In the genomic region with DNA sequence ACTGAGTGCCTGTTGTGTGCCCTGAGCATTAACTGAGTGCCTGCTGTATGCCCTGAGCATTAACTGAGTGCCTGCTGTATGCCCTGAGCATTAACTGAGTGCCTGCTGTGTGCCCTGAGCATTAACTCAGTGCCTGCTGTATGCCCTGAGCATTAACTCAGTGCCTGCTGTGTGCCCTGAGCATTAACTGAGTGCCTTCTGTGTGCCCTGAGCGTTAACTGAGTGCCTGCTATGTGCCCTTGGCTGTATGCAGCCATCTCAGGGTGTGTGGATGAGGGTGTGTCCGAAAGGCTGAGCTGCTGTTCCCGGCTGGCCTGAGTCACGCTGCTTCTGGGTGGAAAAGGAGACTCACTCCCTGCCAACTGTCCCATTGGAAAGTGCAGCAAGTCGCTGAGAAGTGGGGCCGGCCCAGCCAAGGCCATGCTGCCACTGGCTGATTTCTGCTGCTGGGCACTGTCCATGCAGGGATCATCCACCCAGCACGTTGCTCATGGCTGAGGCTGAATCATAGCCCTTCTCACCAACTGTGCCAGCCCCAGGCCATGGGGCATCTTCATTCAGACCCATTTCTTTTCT, we compare ENCODE assay signal across 13 cellular contexts.
DNase-seq lines count a peak whose midpoint lies in the region; ATAC-seq and TF ChIP-seq lines count a peak whose summit lies in the region.
"Had no signal": no experiment of that assay in that cellular context is flagged by ENCODE, and none has a peak within 500 bp of the region (broad histone marks: within the 10 kb centered on the region; RNA-seq: fewer than 3 reads in every experiment).

No MANE protein-coding gene starts in this region.

- no peaks in the 10 kb centered on the region for H3K27me3 ChIP-seq in fibroblast of lung (ENCODE audit: control insufficient read depth, insufficient read depth, low read length)
- H3K27me3 ChIP-seq: ovary had no signal

- H3K27ac Mint-ChIP-seq in natural killer cell treated with Interleukin-12 subunit alpha and Interleukin-12 subunit beta and Interleukin-15 and Interleukin-18, amount 100 ng/mL, for 72 hours, result no peak overlapping the region
- H3K27ac Mint-ChIP-seq in glutamatergic neuron (ENCODE audit: unreplicated experiment), result no peak overlapping the region
- H3K27ac Mint-ChIP-seq: activated CD4-positive, alpha-beta memory T cell treated with anti-CD3 and anti-CD28 coated beads for 36 hours had no signal

- TF ChIP-seq CTCF in RWPE1 (conservative IDR thresholded peaks at IDR 0.05; ENCODE audit: low read depth), result no peak
- TF ChIP-seq CTCF in fibroblast of lung (conservative IDR thresholded peaks at IDR 0.05 in 1 of 2, IDR thresholded peaks at IDR 0.05 in 1 of 2; ENCODE audit: low read depth in 1 of 2, low read length in 2 of 2), result no peak
- no peak for TF ChIP-seq CTCF in glutamatergic neuron (IDR thresholded peaks at IDR 0.05; ENCODE audit: partially characterized antibody, unreplicated experiment)

- H3K4me1 Mint-ChIP-seq in natural killer cell treated with Interleukin-12 subunit alpha and Interleukin-12 subunit beta and Interleukin-15 and Interleukin-18, amount 100 ng/mL, for 72 hours (ENCODE audit: low read depth in 2 of 2), result peaks cover 33 to 39% of the 10 kb centered on the region in 2 donors
- H3K4me1 Mint-ChIP-seq in glutamatergic neuron (ENCODE audit: low read depth, unreplicated experiment), result peaks cover 6% of the 10 kb centered on the region

- DNase-seq in GM03348 (ENCODE audit: low spot score), result peak; percentile 70
- peak; percentile 77 for DNase-seq in RWPE1 (ENCODE audit: low spot score)
- peak; percentile 68 to 74 for DNase-seq in fibroblast of lung (ENCODE audit: low read depth in 2 of 2)
- DNase-seq in natural killer cell treated with Interleukin-12 subunit alpha and Interleukin-12 subunit beta and Interleukin-15 and Interleukin-18, amount 100 ng/mL, for 72 hours (ENCODE audit: low spot score), result peak; percentile 20
- no peak for DNase-seq in activated T-cell treated with anti-CD3 and anti-CD28 coated beads, Interleukin-2, amount 50 U/mL, for 48 hours
- no peak for DNase-seq in activated CD8-positive, alpha-beta memory T cell treated with anti-CD3 and anti-CD28 coated beads, Interleukin-2, amount 50 U/mL, for 48 hours
- no peak for DNase-seq in DMS79 treated with DMSO at 0.1 percent for 48 hours (lab: John Stamatoyannopoulos, UW)
- no peak for DNase-seq in glutamatergic neuron
- DNase-seq: activated CD4-positive, alpha-beta memory T cell treated with anti-CD3 and anti-CD28 coated beads for 36 hours; erythroblast; NCI-H69; stimulated activated CD4-positive, alpha-beta T cell treated with anti-CD3 and anti-CD28 coated beads, Interleukin-4, amount 100 ng/mL, for 4 hours had no signal

- CTCF ChIA-PET in RWPE1 (lab: Yijun Ruan, JAX), result interaction anchor here (0.6 to 0.7 kb wide), 2 partner anchors 19 to 101 kb away, joined by 3 read pairs; no protein-coding TSS in a partner anchor

- no peak overlapping the region for H3K4me3 ChIP-seq in fibroblast of lung (replicated peaks in 1 of 4; ENCODE audit: control extremely low read depth in 1 of 4, insufficient read depth in 1 of 4, low read depth in 3 of 4, low read length in 4 of 4)
- H3K4me3 ChIP-seq: ovary had no signal

- no peak overlapping the region for H3K4me2 ChIP-seq in fibroblast of lung (ENCODE audit: extremely low read depth, insufficient read depth, low read length)

- H3K36me3 ChIP-seq in fibroblast of lung (ENCODE audit: control insufficient read depth, insufficient read depth, low read length), result no peaks in the 10 kb centered on the region
- H3K36me3 ChIP-seq: ovary had no signal

- peak overlapping the region; percentile 83 for H3K27ac ChIP-seq in RWPE1
- no peak overlapping the region for H3K27ac ChIP-seq in fibroblast of lung (ENCODE audit: insufficient read depth, low read length)
- H3K27ac ChIP-seq: ovary had no signal

- H3K4me1 ChIP-seq in fibroblast of lung (ENCODE audit: control insufficient read depth, extremely low read depth, insufficient read depth, low read length), result no peaks in the 10 kb centered on the region

- H3K79me2 ChIP-seq in fibroblast of lung (ENCODE audit: control insufficient read depth, insufficient read depth, low read length), result no peaks in the 10 kb centered on the region

- H2AFZ ChIP-seq in fibroblast of lung (ENCODE audit: low read length), result no peak overlapping the region

- no peaks in the 10 kb centered on the region for H4K20me1 ChIP-seq in fibroblast of lung (ENCODE audit: control insufficient read depth, extremely low read depth, insufficient read depth, low read length)

- H3K4me3 Mint-ChIP-seq in natural killer cell treated with Interleukin-12 subunit alpha and Interleukin-12 subunit beta and Interleukin-15 and Interleukin-18, amount 100 ng/mL, for 72 hours, result no peak overlapping the region
- no peak overlapping the region for H3K4me3 Mint-ChIP-seq in glutamatergic neuron (ENCODE audit: unreplicated experiment)
- H3K4me3 Mint-ChIP-seq: activated CD4-positive, alpha-beta memory T cell treated with anti-CD3 and anti-CD28 coated beads for 36 hours had no signal

- POLR2A ChIA-PET in RWPE1 (lab: Yijun Ruan, JAX; ENCODE audit: low non-redundant PET), result interaction anchor here (0.6 kb wide), 1 partner anchor 21 kb away, joined by 4 read pairs; no protein-coding TSS in a partner anchor

- H3K36me3 Mint-ChIP-seq in natural killer cell treated with Interleukin-12 subunit alpha and Interleukin-12 subunit beta and Interleukin-15 and Interleukin-18, amount 100 ng/mL, for 72 hours, result no peaks in the 10 kb centered on the region
- no peaks in the 10 kb centered on the region for H3K36me3 Mint-ChIP-seq in glutamatergic neuron (ENCODE audit: unreplicated experiment)
- H3K36me3 Mint-ChIP-seq: activated CD4-positive, alpha-beta memory T cell treated with anti-CD3 and anti-CD28 coated beads for 36 hours had no signal

- H3K27me3 Mint-ChIP-seq in natural killer cell treated with Interleukin-12 subunit alpha and Interleukin-12 subunit beta and Interleukin-15 and Interleukin-18, amount 100 ng/mL, for 72 hours, result no peaks in the 10 kb centered on the region
- H3K27me3 Mint-ChIP-seq in glutamatergic neuron (ENCODE audit: unreplicated experiment), result peaks cover 7% of the 10 kb centered on the region
- H3K27me3 Mint-ChIP-seq: activated CD4-positive, alpha-beta memory T cell treated with anti-CD3 and anti-CD28 coated beads for 36 hours had no signal

- no peak overlapping the region for H3K9ac ChIP-seq in fibroblast of lung (ENCODE audit: insufficient read depth, low read length)

- ATAC-seq in natural killer cell treated with Interleukin-12 subunit alpha and Interleukin-12 subunit beta and Interleukin-15 and Interleukin-18, amount 100 ng/mL, for 72 hours, result no peak

- no peaks in the 10 kb centered on the region for H3K9me3 ChIP-seq in fibroblast of lung (ENCODE audit: control insufficient read depth, insufficient read depth, low read depth, low read length)
- H3K9me3 ChIP-seq: ovary had no signal

- no peaks in the 10 kb centered on the region for H3K9me3 Mint-ChIP-seq in natural killer cell treated with Interleukin-12 subunit alpha and Interleukin-12 subunit beta and Interleukin-15 and Interleukin-18, amount 100 ng/mL, for 72 hours
- H3K9me3 Mint-ChIP-seq in glutamatergic neuron (ENCODE audit: unreplicated experiment), result peaks cover 4% of the 10 kb centered on the region
- H3K9me3 Mint-ChIP-seq: activated CD4-positive, alpha-beta memory T cell treated with anti-CD3 and anti-CD28 coated beads for 36 hours had no signal

Comparison
In these comparisons a context has a peak if more than half of its experiments do, and no peak if none do; other contexts are left out.
1. DNase-seq: peak in GM03348 (single experiment), RWPE1 (single experiment), fibroblast of lung (2 of 2) and natural killer cell treated with Interleukin-12 subunit alpha and Interleukin-12 subunit beta and Interleukin-15 and Interleukin-18, amount 100 ng/mL, for 72 hours (single experiment); none in activated T-cell treated with anti-CD3 and anti-CD28 coated beads, Interleukin-2, amount 50 U/mL, for 48 hours (0 of 2), activated CD8-positive, alpha-beta memory T cell treated with anti-CD3 and anti-CD28 coated beads, Interleukin-2, amount 50 U/mL, for 48 hours (single experiment), DMS79 treated with DMSO at 0.1 percent for 48 hours (single experiment) and glutamatergic neuron (single experiment).